ENCODE assay signal across 1 cellular context in genomic region chr1:241640149-241640866, GRCh38.
TF ChIP-seq lines count a peak whose summit lies in the region.

A gene with protein sequence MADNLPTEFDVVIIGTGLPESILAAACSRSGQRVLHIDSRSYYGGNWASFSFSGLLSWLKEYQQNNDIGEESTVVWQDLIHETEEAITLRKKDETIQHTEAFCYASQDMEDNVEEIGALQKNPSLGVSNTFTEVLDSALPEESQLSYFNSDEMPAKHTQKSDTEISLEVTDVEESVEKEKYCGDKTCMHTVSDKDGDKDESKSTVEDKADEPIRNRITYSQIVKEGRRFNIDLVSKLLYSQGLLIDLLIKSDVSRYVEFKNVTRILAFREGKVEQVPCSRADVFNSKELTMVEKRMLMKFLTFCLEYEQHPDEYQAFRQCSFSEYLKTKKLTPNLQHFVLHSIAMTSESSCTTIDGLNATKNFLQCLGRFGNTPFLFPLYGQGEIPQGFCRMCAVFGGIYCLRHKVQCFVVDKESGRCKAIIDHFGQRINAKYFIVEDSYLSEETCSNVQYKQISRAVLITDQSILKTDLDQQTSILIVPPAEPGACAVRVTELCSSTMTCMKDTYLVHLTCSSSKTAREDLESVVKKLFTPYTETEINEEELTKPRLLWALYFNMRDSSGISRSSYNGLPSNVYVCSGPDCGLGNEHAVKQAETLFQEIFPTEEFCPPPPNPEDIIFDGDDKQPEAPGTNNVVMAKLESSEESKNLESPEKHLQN (minus strand): TSS chr1:241640369. CDS start chr1:241635766, 4,603 bp downstream.
OPN3 (minus strand) TSS chr1:241640369; CDS start chr1:241640254, 115 bp downstream.

TF ChIP-seq in K562, 482 proteins besides CTCF, POLR2A, EP300 and RAD21 (continued from another document):
- TF ChIP-seq, protein P1, sequence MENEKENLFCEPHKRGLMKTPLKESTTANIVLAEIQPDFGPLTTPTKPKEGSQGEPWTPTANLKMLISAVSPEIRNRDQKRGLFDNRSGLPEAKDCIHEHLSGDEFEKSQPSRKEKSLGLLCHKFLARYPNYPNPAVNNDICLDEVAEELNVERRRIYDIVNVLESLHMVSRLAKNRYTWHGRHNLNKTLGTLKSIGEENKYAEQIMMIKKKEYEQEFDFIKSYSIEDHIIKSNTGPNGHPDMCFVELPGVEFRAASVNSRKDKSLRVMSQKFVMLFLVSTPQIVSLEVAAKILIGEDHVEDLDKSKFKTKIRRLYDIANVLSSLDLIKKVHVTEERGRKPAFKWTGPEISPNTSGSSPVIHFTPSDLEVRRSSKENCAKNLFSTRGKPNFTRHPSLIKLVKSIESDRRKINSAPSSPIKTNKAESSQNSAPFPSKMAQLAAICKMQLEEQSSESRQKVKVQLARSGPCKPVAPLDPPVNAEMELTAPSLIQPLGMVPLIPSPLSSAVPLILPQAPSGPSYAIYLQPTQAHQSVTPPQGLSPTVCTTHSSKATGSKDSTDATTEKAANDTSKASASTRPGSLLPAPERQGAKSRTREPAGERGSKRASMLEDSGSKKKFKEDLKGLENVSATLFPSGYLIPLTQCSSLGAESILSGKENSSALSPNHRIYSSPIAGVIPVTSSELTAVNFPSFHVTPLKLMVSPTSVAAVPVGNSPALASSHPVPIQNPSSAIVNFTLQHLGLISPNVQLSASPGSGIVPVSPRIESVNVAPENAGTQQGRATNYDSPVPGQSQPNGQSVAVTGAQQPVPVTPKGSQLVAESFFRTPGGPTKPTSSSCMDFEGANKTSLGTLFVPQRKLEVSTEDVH (IDR thresholded peaks at IDR 0.05; ENCODE audit: low read depth, partially characterized antibody), result peak; percentile 55
- TF ChIP-seq ZBTB2 (IDR thresholded peaks at IDR 0.05) (no peak), JUNB (CRISPR knock-in tag; conservative IDR thresholded peaks at IDR 0.05) (no peak), CBX5 (IDR thresholded peaks at IDR 0.05; ENCODE audit: borderline replicate concordance, low read depth) (peak; percentile 38; the same call in 1 of the 2 replicates), CBX8 (IDR thresholded peaks at IDR 0.05; ENCODE audit: borderline replicate concordance, extremely low read depth, low read depth, low read length, poor library complexity, severe bottlenecking) (no peak), NCOA6 (IDR thresholded peaks at IDR 0.05) (no peak), NR3C1 (CRISPR knock-in tag; IDR thresholded peaks at IDR 0.05) (no peak), KAT8 (IDR thresholded peaks at IDR 0.05; ENCODE audit: low read depth) (no peak), ZBTB7A (IDR thresholded peaks at IDR 0.05; ENCODE audit: borderline replicate concordance, control insufficient read depth, low read depth, low read length) (peak; percentile 68; the same call in 1 of the 2 replicates), POU5F1 (IDR thresholded peaks at IDR 0.05; ENCODE audit: borderline replicate concordance, low read depth, low read length, partially characterized antibody) (no peak), PTBP1 (IDR thresholded peaks at IDR 0.05; ENCODE audit: low read depth, low read length) (no peak), FOXA1 (IDR thresholded peaks at IDR 0.05; ENCODE audit: borderline replicate concordance) (no peak), NELFE (IDR thresholded peaks at IDR 0.05; ENCODE audit: insufficient read depth, insufficient read length) (peak; percentile 53), PHF8 (IDR thresholded peaks at IDR 0.05; ENCODE audit: borderline replicate concordance, low read length) (peak; percentile 89; the same call in 1 of the 2 replicates), RB1 (IDR thresholded peaks at IDR 0.05; ENCODE audit: low read depth) (peak; percentile 79), ZNF239 (CRISPR knock-in tag; IDR thresholded peaks at IDR 0.05) (no peak), POLR3G (IDR thresholded peaks at IDR 0.05; ENCODE audit: extremely low read depth, insufficient read length, insufficient replicate concordance) (no peak)
- TF ChIP-seq, protein P2, sequence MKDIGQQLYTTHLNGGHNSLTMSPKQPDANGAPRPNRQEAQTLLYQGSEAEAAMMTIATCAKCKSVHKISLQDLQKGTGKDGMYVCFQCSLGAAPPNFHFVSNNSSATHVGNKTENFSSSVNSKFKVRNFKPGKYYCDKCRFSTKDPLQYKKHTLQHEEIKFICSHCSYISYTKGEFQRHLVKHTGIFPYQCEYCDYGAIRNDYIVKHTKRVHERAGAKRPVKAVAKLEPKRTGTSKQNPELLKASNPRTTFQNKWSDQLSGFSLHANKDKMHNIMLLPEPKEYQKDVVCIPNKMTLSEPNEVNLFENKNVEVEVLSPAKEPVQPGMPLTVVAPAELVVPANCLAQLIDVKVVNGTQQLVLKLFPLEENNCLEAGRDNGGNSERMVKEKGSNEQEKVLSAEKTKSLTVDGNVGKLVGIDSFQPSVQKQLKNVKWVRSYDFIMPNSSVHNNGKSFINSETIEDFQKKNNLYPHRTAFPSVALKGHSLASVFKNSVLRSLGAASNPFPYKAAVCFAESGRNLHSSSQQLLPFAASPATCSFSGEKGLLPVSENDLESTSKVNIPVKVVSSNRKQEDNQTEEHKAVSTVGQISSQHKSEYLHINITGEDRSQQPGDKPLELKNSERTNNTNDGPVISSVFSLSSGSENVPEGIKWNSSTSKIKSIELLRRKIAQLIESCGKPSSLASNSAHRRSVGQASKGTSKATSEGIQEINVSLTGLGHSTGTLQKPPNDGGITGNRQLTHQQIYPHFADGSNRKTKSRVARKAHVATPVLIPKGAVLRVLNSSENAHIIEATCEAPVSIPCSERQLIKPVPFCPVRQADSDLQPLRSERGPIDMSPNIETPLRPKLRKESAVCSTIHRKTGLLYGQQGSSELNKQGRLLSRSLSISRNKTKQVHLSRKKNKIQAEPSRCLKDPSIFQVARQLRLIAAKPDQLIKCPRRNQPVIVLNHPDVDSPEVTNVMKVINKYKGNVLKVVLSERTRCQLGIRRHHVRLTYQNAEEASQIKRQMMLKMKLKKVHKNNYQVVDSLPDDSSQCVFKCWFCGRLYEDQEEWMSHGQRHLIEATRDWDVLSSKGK (CRISPR knock-in tag; IDR thresholded peaks at IDR 0.05), result no peak
